1 cellular context compared by ENCODE assay signal in the genomic region with DNA sequence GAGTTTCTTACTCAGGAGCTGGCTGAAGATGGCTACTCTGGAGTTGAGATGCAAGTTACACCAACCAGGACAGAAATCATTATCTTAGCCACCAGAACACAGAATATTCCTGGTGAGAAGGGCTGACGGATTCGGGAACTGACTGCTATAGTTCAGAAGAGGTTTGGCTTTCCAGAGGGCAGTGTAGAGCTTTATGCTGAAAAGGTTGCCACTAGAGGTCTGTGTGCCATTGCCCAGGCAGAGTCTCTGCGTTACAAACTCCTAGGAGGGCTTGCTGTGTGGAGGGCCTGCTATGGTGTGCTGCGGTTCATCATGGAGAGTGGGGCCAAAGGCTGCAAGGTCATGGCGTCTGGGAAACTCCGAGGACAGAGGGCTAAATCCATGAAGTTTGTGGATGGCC.
TF ChIP-seq lines count a peak whose summit lies in the region.

No MANE protein-coding gene starts in this region.

TF ChIP-seq in HepG2, 621 proteins besides CTCF, POLR2A, EP300 and RAD21:
- TF ChIP-seq STAG1 (CRISPR knock-in tag; IDR thresholded peaks at IDR 0.05) (peak; percentile 51), ZFP91 (CRISPR knock-in tag; IDR thresholded peaks at IDR 0.05; ENCODE audit: borderline replicate concordance) (0 out of 2 replicates have a peak, but pooled peaks have one; percentile 24)
